ENCODE assay signal across 9 cellular contexts in the genomic region with DNA sequence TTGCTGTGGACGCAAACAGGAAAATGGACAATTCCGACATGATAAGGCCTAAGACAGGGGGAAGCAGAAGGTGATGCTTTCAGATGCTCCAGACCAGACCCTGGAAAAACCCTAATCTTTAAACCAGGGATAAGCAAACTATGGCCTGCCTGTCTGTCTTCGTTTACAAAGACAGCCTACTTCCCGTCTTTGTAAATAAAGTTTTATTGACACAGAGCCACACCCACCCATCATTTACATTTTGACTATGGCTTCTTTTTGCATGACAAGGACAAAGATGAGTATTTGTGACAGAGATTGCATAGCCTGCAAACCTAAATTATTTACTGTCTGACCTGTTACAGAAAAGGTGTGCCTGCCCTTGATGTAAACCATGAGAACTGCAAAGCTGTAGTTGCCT.
"Had no signal": no experiment of that assay in that cellular context is flagged by ENCODE, and none has a peak within 500 bp of the region (broad histone marks: within the 10 kb centered on the region; RNA-seq: fewer than 3 reads in every experiment).

No MANE protein-coding gene starts in this region.

- H3K9ac ChIP-seq: GM23248, KMS-11 had no signal

- H3K4me3 ChIP-seq: GM23248 had no signal

- H3K9me3 Mint-ChIP-seq: H9 had no signal

- H2AFZ ChIP-seq: GM23248 had no signal

- H3K4me2 ChIP-seq: KMS-11 had no signal

- H3K27ac ChIP-seq: GM23248, HL-60, KMS-11 had no signal

- H3K4me3 Mint-ChIP-seq: H9 had no signal

- DNase-seq: GM23248, H9, HCEC 1CT, IMR-90, KBM-7 had no signal

- FAIRE-seq: H1, H54 had no signal
